ENCODE assay signal across 26 cellular contexts in the genomic region with DNA sequence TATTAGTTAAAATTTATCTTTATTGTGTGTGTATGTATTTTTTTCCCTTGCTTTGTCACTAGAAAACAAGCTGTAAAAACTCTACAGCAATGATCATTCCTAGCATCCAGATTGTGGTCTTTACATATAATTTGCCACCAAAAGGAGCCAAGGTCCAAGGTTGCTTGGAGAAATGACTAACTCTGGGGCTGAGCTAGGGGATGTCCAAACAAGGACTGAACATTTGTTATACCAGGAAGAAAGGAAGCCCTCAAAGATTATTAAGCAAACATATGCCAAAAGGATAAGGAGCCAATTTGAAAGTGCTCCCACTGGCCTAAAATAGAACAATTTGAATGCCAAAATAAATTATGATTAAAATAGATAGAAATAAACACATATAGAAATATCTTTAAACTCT.
"Had no signal": no experiment of that assay in that cellular context is flagged by ENCODE, and none has a peak within 500 bp of the region (broad histone marks: within the 10 kb centered on the region; RNA-seq: fewer than 3 reads in every experiment).

No MANE protein-coding gene starts in this region.

- H3K4me3 ChIP-seq: gastrocnemius medialis, pancreas, psoas muscle, skin epidermis, suprapubic skin, transverse colon had no signal

- H3K4me1 ChIP-seq: pancreas, psoas muscle, suprapubic skin, transverse colon had no signal

- H3K9me3 Mint-ChIP-seq: activated B cell treated with CpG ODN at 0.5 μM for 24 hours, memory B cell, nephron had no signal

- ATAC-seq: gastrocnemius medialis; pancreas; psoas muscle; stimulated activated naive CD8-positive, alpha-beta T cell treated with anti-CD3 and anti-CD28 coated beads, Interleukin-15, amount 100 ng/mL, for 72 hours; T-helper 17 cell had no signal

- DNase-seq: activated B cell treated with CpG ODN at 0.5 μM for 24 hours; activated CD4-positive, alpha-beta T cell treated with anti-CD3 and anti-CD28 coated beads for 4 hours; activated CD4-positive, alpha-beta T cell treated with anti-CD3 and anti-CD28 coated beads, Interleukin-2, amount 50 U/mL, for 48 hours; activated effector memory CD4-positive, alpha-beta T cell treated with Interleukin-2 at 50 U/mL for 16 hours; activated naive CD4-positive, alpha-beta T cell treated with anti-CD3 and anti-CD28 coated beads for 36 hours; activated T-cell treated with anti-CD3 and anti-CD28 coated beads, Interleukin-2, amount 50 U/mL, for 48 hours; amygdala; brain microvascular endothelial cell; cortex of kidney; gastrocnemius medialis; hippocampal formation; pancreas; psoas muscle; right cardiac atrium; stimulated activated CD4-positive, alpha-beta T cell treated with anti-CD3 and anti-CD28 coated beads, Interleukin-1b, Interleukin-23, amount 100 ng/mL, for 48 hours; stimulated activated naive CD8-positive, alpha-beta T cell treated with anti-CD3 and anti-CD28 coated beads, Interleukin-15, amount 100 ng/mL, for 72 hours; SW 1271; T-helper 17 cell; transverse colon had no signal

- H3K4me3 Mint-ChIP-seq: activated B cell treated with CpG ODN at 0.5 μM for 24 hours; activated naive CD4-positive, alpha-beta T cell treated with anti-CD3 and anti-CD28 coated beads for 36 hours; central memory CD8-positive, alpha-beta T cell; memory B cell; nephron; stimulated activated naive CD8-positive, alpha-beta T cell treated with anti-CD3 and anti-CD28 coated beads, Interleukin-15, amount 100 ng/mL, for 72 hours; T-helper 17 cell had no signal

- H3K9me3 ChIP-seq: gastrocnemius medialis, neutrophil, pancreas, psoas muscle, suprapubic skin, transverse colon had no signal

- H3K36me3 Mint-ChIP-seq: memory B cell had no signal

- H3K4me1 Mint-ChIP-seq: activated B cell treated with CpG ODN at 0.5 μM for 24 hours; central memory CD8-positive, alpha-beta T cell; memory B cell; nephron; stimulated activated naive CD8-positive, alpha-beta T cell treated with anti-CD3 and anti-CD28 coated beads, Interleukin-15, amount 100 ng/mL, for 72 hours; T-helper 17 cell had no signal

- H3K27ac ChIP-seq: brain microvascular endothelial cell, epithelial cell of prostate, gastrocnemius medialis, neutrophil, pancreas, psoas muscle, skin epidermis, suprapubic skin, transverse colon had no signal

- H3K27me3 Mint-ChIP-seq: activated B cell treated with CpG ODN at 0.5 μM for 24 hours; central memory CD8-positive, alpha-beta T cell; memory B cell; stimulated activated naive CD8-positive, alpha-beta T cell treated with anti-CD3 and anti-CD28 coated beads, Interleukin-15, amount 100 ng/mL, for 72 hours; T-helper 17 cell had no signal

- H3K27ac Mint-ChIP-seq: activated B cell treated with CpG ODN at 0.5 μM for 24 hours; activated naive CD4-positive, alpha-beta T cell treated with anti-CD3 and anti-CD28 coated beads for 36 hours; memory B cell; nephron; stimulated activated naive CD8-positive, alpha-beta T cell treated with anti-CD3 and anti-CD28 coated beads, Interleukin-15, amount 100 ng/mL, for 72 hours; T-helper 17 cell had no signal

- H3K27me3 ChIP-seq: brain microvascular endothelial cell, gastrocnemius medialis, neutrophil, pancreas, suprapubic skin, transverse colon had no signal

- H3K36me3 ChIP-seq: brain microvascular endothelial cell, gastrocnemius medialis, neutrophil, pancreas, suprapubic skin, transverse colon had no signal
